ENCODE assay signal across 8 cellular contexts in genomic region chr10:3775671-3776551, GRCh38. TPM values are rescaled to one million over a fixed set of nuclear protein-coding genes. Genes with fewer than 3 reads are reported as not detected.
DNase-seq lines count a peak whose midpoint lies in the region; ATAC-seq and TF ChIP-seq lines count a peak whose summit lies in the region.

No MANE protein-coding gene starts in this region.

- peaks cover 64% of the 10 kb centered on the region for H3K36me3 ChIP-seq in CD4-positive, CD25-positive, alpha-beta regulatory T cell (ENCODE audit: control insufficient read depth, insufficient read depth, low read length)
- peaks cover 40% of the 10 kb centered on the region for H3K36me3 ChIP-seq in rectal smooth muscle tissue (ENCODE audit: control insufficient read depth, insufficient read depth, low read length)

- no peaks in the 10 kb centered on the region for H3K27me3 ChIP-seq in CD4-positive, CD25-positive, alpha-beta regulatory T cell (ENCODE audit: control insufficient read depth, insufficient read depth, low read length)
- no peaks in the 10 kb centered on the region for H3K27me3 ChIP-seq in rectal smooth muscle tissue (ENCODE audit: control insufficient read depth, insufficient read depth, low read length)

- peaks cover 18 to 74% (median 55%) of the 10 kb centered on the region in 4 donors for H3K4me1 Mint-ChIP-seq in CD4-positive, CD25-positive, alpha-beta regulatory T cell
- H3K4me1 Mint-ChIP-seq in IgD-negative memory B cell (peaks cover 24 to 37% (median 31%) of the 10 kb centered on the region in 3 donors), glutamatergic neuron (ENCODE audit: low read depth, unreplicated experiment) (peaks cover 31% of the 10 kb centered on the region)
- H3K4me1 Mint-ChIP-seq in activated naive CD4-positive, alpha-beta T cell treated with anti-CD3 and anti-CD28 coated beads, Interleukin-2, amount 50 U/mL, for 24 hours = peaks cover 55% of the 10 kb centered on the region

- H3K4me1 ChIP-seq in CD4-positive, CD25-positive, alpha-beta regulatory T cell (ENCODE audit: control insufficient read depth, insufficient read depth, low read length, poor library complexity, severe bottlenecking) = peaks cover 61% of the 10 kb centered on the region
- H3K4me1 ChIP-seq in rectal smooth muscle tissue (ENCODE audit: control insufficient read depth, insufficient read depth, low read length) = peaks cover 44% of the 10 kb centered on the region

- peaks cover 0 to 3% (median 0%) of the 10 kb centered on the region in 7 donors for H3K9me3 Mint-ChIP-seq in CD4-positive, CD25-positive, alpha-beta regulatory T cell
- H3K9me3 Mint-ChIP-seq in IgD-negative memory B cell = peaks cover 0 to 2% (median 0%) of the 10 kb centered on the region in 3 donors
- H3K9me3 Mint-ChIP-seq in activated naive CD4-positive, alpha-beta T cell treated with anti-CD3 and anti-CD28 coated beads, Interleukin-2, amount 50 U/mL, for 24 hours = no peaks in the 10 kb centered on the region
- peaks cover 7% of the 10 kb centered on the region for H3K9me3 Mint-ChIP-seq in glutamatergic neuron (ENCODE audit: unreplicated experiment)

- peaks cover 46% of the 10 kb centered on the region for H3K36me3 Mint-ChIP-seq in CD4-positive, CD25-positive, alpha-beta regulatory T cell
- peaks cover 12% of the 10 kb centered on the region for H3K36me3 Mint-ChIP-seq in IgD-negative memory B cell
- peaks cover 30% of the 10 kb centered on the region for H3K36me3 Mint-ChIP-seq in activated naive CD4-positive, alpha-beta T cell treated with anti-CD3 and anti-CD28 coated beads, Interleukin-2, amount 50 U/mL, for 24 hours
- H3K36me3 Mint-ChIP-seq in glutamatergic neuron (ENCODE audit: unreplicated experiment) = peaks cover 20% of the 10 kb centered on the region

- H3K9me3 ChIP-seq in CD4-positive, CD25-positive, alpha-beta regulatory T cell (ENCODE audit: control insufficient read depth in 2 of 2, low read length in 2 of 2) = no peaks in the 10 kb centered on the region

- peak overlapping the region; percentile 98 for H3K27ac ChIP-seq in CD4-positive, CD25-positive, alpha-beta regulatory T cell (ENCODE audit: insufficient read depth, low read length, poor library complexity, severe bottlenecking)
- peak overlapping the region; percentile 80 for H3K27ac ChIP-seq in rectal smooth muscle tissue (ENCODE audit: low read depth, low read length)

- no peak for TF ChIP-seq CTCF in glutamatergic neuron (IDR thresholded peaks at IDR 0.05; ENCODE audit: partially characterized antibody, unreplicated experiment)

- peak overlapping the region; percentile 50 to 84 (median 60) for H3K4me3 Mint-ChIP-seq in CD4-positive, CD25-positive, alpha-beta regulatory T cell
- H3K4me3 Mint-ChIP-seq in IgD-negative memory B cell = peak overlapping the region in 3 of 4 donors; percentile 60 to 76 (median 63)
- peak overlapping the region; percentile 45 for H3K4me3 Mint-ChIP-seq in activated naive CD4-positive, alpha-beta T cell treated with anti-CD3 and anti-CD28 coated beads, Interleukin-2, amount 50 U/mL, for 24 hours
- H3K4me3 Mint-ChIP-seq in glutamatergic neuron (ENCODE audit: unreplicated experiment) = peak overlapping the region; percentile 14

- no peak for ATAC-seq in CD4-positive, CD25-positive, alpha-beta regulatory T cell (ENCODE audit: low read depth in 2 of 2)
- no peak for ATAC-seq in HG03097 (IDR thresholded peaks at IDR 0.05; ENCODE audit: low FRiP score, unreplicated experiment)

- peak overlapping the region; percentile 100 for H3K4me3 ChIP-seq in CD4-positive, CD25-positive, alpha-beta regulatory T cell (ENCODE audit: low read depth, low read length)
- H3K4me3 ChIP-seq in rectal smooth muscle tissue (ENCODE audit: low read length) = no peak overlapping the region

- H3K27me3 Mint-ChIP-seq in CD4-positive, CD25-positive, alpha-beta regulatory T cell = peaks cover 5% of the 10 kb centered on the region
- H3K27me3 Mint-ChIP-seq in IgD-negative memory B cell = no peaks in the 10 kb centered on the region
- H3K27me3 Mint-ChIP-seq in activated naive CD4-positive, alpha-beta T cell treated with anti-CD3 and anti-CD28 coated beads, Interleukin-2, amount 50 U/mL, for 24 hours = no peaks in the 10 kb centered on the region
- peaks cover 2% of the 10 kb centered on the region for H3K27me3 Mint-ChIP-seq in glutamatergic neuron (ENCODE audit: unreplicated experiment)

- peak overlapping the region; percentile 92 to 97 (median 97) for H3K27ac Mint-ChIP-seq in CD4-positive, CD25-positive, alpha-beta regulatory T cell
- H3K27ac Mint-ChIP-seq in IgD-negative memory B cell = peak overlapping the region; percentile 90 to 97 (median 93)
- H3K27ac Mint-ChIP-seq in activated naive CD4-positive, alpha-beta T cell treated with anti-CD3 and anti-CD28 coated beads, Interleukin-2, amount 50 U/mL, for 24 hours = peak overlapping the region; percentile 68
- peak overlapping the region; percentile 40 for H3K27ac Mint-ChIP-seq in glutamatergic neuron (ENCODE audit: unreplicated experiment)

- no peak overlapping the region for H3K9ac ChIP-seq in rectal smooth muscle tissue (ENCODE audit: low read length)

- DNase-seq in CD4-positive, CD25-positive, alpha-beta regulatory T cell = peak in 2 of 3 donors; percentile 34 to 48
- DNase-seq in glutamatergic neuron (no peak), 8988T (no peak), NCI-H446 (lab: John Stamatoyannopoulos, UW) (no peak)

RNA-seq across cellular contexts. Expression of gene KLF6, which starts 9.1 kb away (rescaled TPM):
- total RNA-seq in CD4-positive, CD25-positive, alpha-beta regulatory T cell = 1,887 TPM
- polyA plus RNA-seq in CD4-positive, CD25-positive, alpha-beta regulatory T cell = 100 to 1,000 TPM; 630 to 812 (median 656) TPM
- polyA plus RNA-seq in IgD-negative memory B cell = 1,101 TPM
- total RNA-seq in glutamatergic neuron (ENCODE audit: unreplicated experiment) = 88.6 TPM

Comparison
In these comparisons a context has a peak if more than half of its experiments do, and no peak if none do; other contexts are left out.
1. DNase-seq: peak in CD4-positive, CD25-positive, alpha-beta regulatory T cell (2 of 3); none in glutamatergic neuron (single experiment), 8988T (single experiment) and NCI-H446 (0 of 2).
2. H3K27ac Mint-ChIP-seq: peak in every context shown above with its lines; median percentile 97 in CD4-positive, CD25-positive, alpha-beta regulatory T cell; 93 in IgD-negative memory B cell; 68 in activated naive CD4-positive, alpha-beta T cell treated with anti-CD3 and anti-CD28 coated beads, Interleukin-2, amount 50 U/mL, for 24 hours; 40 in glutamatergic neuron.
3. RNA of gene KLF6, which starts 9.1 kb away (total RNA-seq): 1,887 TPM in CD4-positive, CD25-positive, alpha-beta regulatory T cell (single experiment); 88.6 TPM in glutamatergic neuron (single experiment); every median in the first group is over 10 times any median in the second.
4. Peak in every context shown above with its lines, with median percentiles within 50 percentile points of each other: H3K4me3 Mint-ChIP-seq.